Comparison of ENCODE assay signal across 24 cellular contexts in genomic region chr2:62441421-62441820, GRCh38.
"Had no signal": no experiment of that assay in that cellular context is flagged by ENCODE, and none has a peak within 500 bp of the region (broad histone marks: within the 10 kb centered on the region; RNA-seq: fewer than 3 reads in every experiment).

No MANE protein-coding gene starts in this region.

- ATAC-seq: K562, Panc1, PC-3 had no signal

- H3K9me3 ChIP-seq: SK-N-SH had no signal

- H3K27ac ChIP-seq: HL-60, KMS-11, RWPE1 had no signal

- FAIRE-seq: HTR-8/SVneo, K562 had no signal

- H3K4me3 ChIP-seq: K562 had no signal

- DNase-seq: Kasumi-1, MM.1S, NCI-H1048, NCI-H1105, NCI-H1417 treated with DMSO at 0.1 percent for 48 hours, NCI-H187, NCI-H2029, NCI-H2081 treated with DMSO at 0.1 percent for 48 hours, NCI-H2171, NCI-H226, NCI-H446, NCI-H510A, NCI-H524 treated with DMSO at 0.1 percent for 48 hours, NCI-H69, NCI-H774, PC-3, SHP77, SK-N-SH had no signal
